In the genomic region with DNA sequence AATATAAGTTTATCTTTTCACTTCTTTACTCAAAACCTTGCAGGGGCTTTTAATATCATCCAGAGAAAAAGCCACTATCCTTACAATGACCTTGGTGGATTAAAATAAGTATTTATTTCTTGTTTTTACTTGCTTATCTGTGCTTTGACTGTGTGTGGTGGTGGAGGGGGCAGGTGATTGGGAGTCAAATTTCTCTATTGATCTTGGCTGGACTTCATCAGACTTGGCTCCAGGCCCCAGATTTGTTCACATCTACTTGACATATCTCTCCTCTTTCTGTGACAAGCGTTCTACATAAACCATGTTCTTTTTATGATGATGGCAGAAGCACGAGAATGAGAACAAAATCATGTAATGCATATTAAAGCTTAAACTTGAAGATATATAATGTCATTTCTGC, we compare ENCODE assay signal across 19 cellular contexts.
DNase-seq lines count a peak whose midpoint lies in the region; ATAC-seq, FAIRE-seq and TF ChIP-seq lines count a peak whose summit lies in the region.
"Had no signal": no experiment of that assay in that cellular context is flagged by ENCODE, and none has a peak within 500 bp of the region (broad histone marks: within the 10 kb centered on the region; RNA-seq: fewer than 3 reads in every experiment).

No MANE protein-coding gene starts in this region.

- DNase-seq in NCI-H345 (lab: John Stamatoyannopoulos, UW), result peak; percentile 30
- no peak for DNase-seq in NCI-H345 treated with DMSO at 0.1 percent for 48 hours (lab: John Stamatoyannopoulos, UW; ENCODE audit: unreplicated experiment)
- peak; percentile 39 for DNase-seq in NCI-H1092 (lab: John Stamatoyannopoulos, UW)
- DNase-seq in right lobe of liver, result peak in 2 of 3 donors; percentile 31 to 67
- DNase-seq in GM19239 (ENCODE audit: insufficient read length, low spot score), result no peak
- no peak for DNase-seq in stimulated activated CD4-positive, alpha-beta T cell treated with anti-CD3 and anti-CD28 coated beads, Interleukin-4, amount 100 ng/mL, for 1 hour
- DNase-seq in NCI-H748 (lab: John Stamatoyannopoulos, UW; ENCODE audit: unreplicated experiment), result no peak
- DNase-seq: 8988T; CD4-positive, alpha-beta memory T cell; DMS153; DMS79; GDM1; HCEC 1CT had no signal

- no peak for TF ChIP-seq POLR2A in right lobe of liver (IDR thresholded peaks at IDR 0.05)

- intact Hi-C loops in right lobe of liver (cut with DNase I), result no loop called here

- H3K36me3 ChIP-seq in right lobe of liver, result no peaks in the 10 kb centered on the region
- H3K36me3 ChIP-seq: BLaER1 had no signal

- TF ChIP-seq CTCF in right lobe of liver (IDR thresholded peaks at IDR 0.05), result no peak

- no peaks in the 10 kb centered on the region for H3K27me3 ChIP-seq in right lobe of liver
- H3K27me3 ChIP-seq: BLaER1 had no signal

- H3K27ac ChIP-seq in right lobe of liver, result no peak overlapping the region
- H3K27ac ChIP-seq: BLaER1 had no signal

- no peak for FAIRE-seq in GM19239 (lab: Jason Lieb, UNC)
- FAIRE-seq: GM12892, GM18507, H54, HTR-8/SVneo had no signal

- 34% methylated on average over 2 of the region's 2 CpGs for WGBS in right lobe of liver (ENCODE audit: insufficient coverage, low coverage, low lambda C conversion rate, missing lambda C conversion rate)

- ATAC-seq in right lobe of liver, result peak; percentile 84 to 95 (median 93)
- ATAC-seq: GM23338 had no signal

- H3K9me3 ChIP-seq in right lobe of liver, result no peaks in the 10 kb centered on the region
- H3K9me3 ChIP-seq: BLaER1 had no signal

- H3K4me1 ChIP-seq in right lobe of liver, result peaks cover 0 to 10% (median 3%) of the 10 kb centered on the region in 4 donors
- H3K4me1 ChIP-seq: BLaER1 had no signal

- H3K4me3 ChIP-seq in right lobe of liver, result no peak overlapping the region
- H3K4me3 ChIP-seq: BLaER1, GM23338 had no signal

Comparison
In these comparisons a context has a peak if more than half of its experiments do, and no peak if none do; other contexts are left out.
1. DNase-seq: peak in NCI-H345 (single experiment), NCI-H1092 (single experiment) and right lobe of liver (2 of 3); none in NCI-H345 treated with DMSO at 0.1 percent for 48 hours (single experiment), GM19239 (single experiment), stimulated activated CD4-positive, alpha-beta T cell treated with anti-CD3 and anti-CD28 coated beads, Interleukin-4, amount 100 ng/mL, for 1 hour (single experiment) and NCI-H748 (single experiment).